ENCODE assay signal across 31 cellular contexts in the genomic region with DNA sequence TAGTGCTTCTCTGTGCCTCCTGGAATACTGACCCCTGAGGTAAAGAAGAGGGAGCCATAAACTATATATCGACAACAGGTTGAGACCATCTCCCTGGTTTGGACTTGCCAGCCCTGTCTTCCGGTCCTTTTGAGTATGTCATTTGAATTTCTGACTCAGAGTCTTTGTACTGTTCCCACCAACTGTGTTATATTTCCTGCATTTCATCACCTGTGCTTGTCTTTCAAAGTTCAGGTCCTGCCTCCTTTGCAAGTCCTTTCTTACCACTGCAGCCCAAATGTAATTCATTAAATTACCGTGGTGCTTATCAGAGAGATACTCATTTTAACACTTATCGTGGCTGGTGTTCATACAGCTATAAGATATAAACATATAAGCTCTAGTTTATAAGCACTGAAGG. TPM values are rescaled to one million over a fixed set of nuclear protein-coding genes. Genes with fewer than 3 reads are reported as not detected.
"Had no signal": no experiment of that assay in that cellular context is flagged by ENCODE, and none has a peak within 500 bp of the region (broad histone marks: within the 10 kb centered on the region; RNA-seq: fewer than 3 reads in every experiment).

No MANE protein-coding gene starts in this region.

- H3K4me3 ChIP-seq: ascending aorta, breast epithelium, coronary artery, dorsolateral prefrontal cortex had no signal

- ATAC-seq: activated CD4-positive, CD25-positive, alpha-beta regulatory T cell treated with anti-CD3 and anti-CD28 coated beads, Interleukin-2, amount 50 U/mL, for 24 hours; activated CD8-positive, alpha-beta T cell treated with anti-CD3 and anti-CD28 coated beads for 36 hours; activated T-cell treated with anti-CD3 and anti-CD28 coated beads, Interleukin-2, amount 50 U/mL, for 4 hours; activated T-helper 17 cell treated with anti-CD3 and anti-CD28 coated beads, Interleukin-2, amount 50 U/mL, for 72 hours; esophagus mucosa; T-helper 17 cell had no signal

- H3K4me1 ChIP-seq: ascending aorta, breast epithelium had no signal

- H3K27me3 Mint-ChIP-seq: activated B cell treated with CpG ODN at 0.5 μM for 24 hours; activated CD8-positive, alpha-beta T cell treated with anti-CD3 and anti-CD28 coated beads for 36 hours; activated naive CD8-positive, alpha-beta T cell treated with anti-CD3 and anti-CD28 coated beads for 36 hours; activated T-helper 17 cell treated with anti-CD3 and anti-CD28 coated beads, Interleukin-2, amount 50 U/mL, for 72 hours; T-helper 17 cell had no signal

- H3K9me3 Mint-ChIP-seq: activated B cell treated with CpG ODN at 0.5 μM for 24 hours; activated CD8-positive, alpha-beta T cell treated with anti-CD3 and anti-CD28 coated beads for 36 hours; activated naive CD8-positive, alpha-beta T cell treated with anti-CD3 and anti-CD28 coated beads for 36 hours; activated T-cell treated with anti-CD3 and anti-CD28 coated beads, Interleukin-2, amount 50 U/mL, for 4 hours; activated T-helper 17 cell treated with anti-CD3 and anti-CD28 coated beads, Interleukin-2, amount 50 U/mL, for 72 hours; brain; central memory CD8-positive, alpha-beta T cell; dendritic cell treated with granulocyte-macrophage colony-stimulating factor and Interleukin-4, amounts not matched to agents 40 ng/mL and 50 ng/mL, for 4 days; endodermal cell; T-helper 2 cell treated with Interferon-gamma antibody and Interleukin-4, amounts not matched to agents 5 μg/mL and 100 μg/mL, for 36 hours had no signal

- H3K27ac Mint-ChIP-seq: activated B cell treated with CpG ODN at 0.5 μM for 24 hours; activated CD8-positive, alpha-beta T cell treated with anti-CD3 and anti-CD28 coated beads for 36 hours; activated naive CD8-positive, alpha-beta T cell treated with anti-CD3 and anti-CD28 coated beads for 36 hours; activated T-helper 17 cell treated with anti-CD3 and anti-CD28 coated beads, Interleukin-2, amount 50 U/mL, for 72 hours; brain; dendritic cell treated with granulocyte-macrophage colony-stimulating factor and Interleukin-4, amounts not matched to agents 40 ng/mL and 50 ng/mL, for 4 days; endodermal cell; T-helper 17 cell; T-helper 2 cell treated with Interferon-gamma antibody and Interleukin-4, amounts not matched to agents 5 μg/mL and 100 μg/mL, for 36 hours had no signal

- H3K4me3 Mint-ChIP-seq: activated B cell treated with CpG ODN at 0.5 μM for 24 hours; activated CD8-positive, alpha-beta T cell treated with anti-CD3 and anti-CD28 coated beads for 36 hours; activated naive CD8-positive, alpha-beta T cell treated with anti-CD3 and anti-CD28 coated beads for 36 hours; activated T-cell treated with anti-CD3 and anti-CD28 coated beads, Interleukin-2, amount 50 U/mL, for 4 hours; activated T-helper 17 cell treated with anti-CD3 and anti-CD28 coated beads, Interleukin-2, amount 50 U/mL, for 72 hours; brain; central memory CD8-positive, alpha-beta T cell; dendritic cell treated with granulocyte-macrophage colony-stimulating factor and Interleukin-4, amounts not matched to agents 40 ng/mL and 50 ng/mL, for 4 days; endodermal cell; T-helper 17 cell; T-helper 2 cell treated with Interferon-gamma antibody and Interleukin-4, amounts not matched to agents 5 μg/mL and 100 μg/mL, for 36 hours had no signal

- H3K4me1 Mint-ChIP-seq: activated B cell treated with CpG ODN at 0.5 μM for 24 hours; activated naive CD8-positive, alpha-beta T cell treated with anti-CD3 and anti-CD28 coated beads for 36 hours; activated T-helper 17 cell treated with anti-CD3 and anti-CD28 coated beads, Interleukin-2, amount 50 U/mL, for 72 hours; brain; central memory CD8-positive, alpha-beta T cell; endodermal cell; T-helper 17 cell had no signal

- H3K27ac ChIP-seq: ascending aorta, breast epithelium, coronary artery, WERI-Rb-1 had no signal

- H3K9me3 ChIP-seq: ascending aorta, breast epithelium had no signal

- DNase-seq: activated B cell treated with CpG ODN at 0.5 μM for 24 hours; activated CD4-positive, alpha-beta T cell treated with anti-CD3 and anti-CD28 coated beads for 48 hours; activated CD4-positive, alpha-beta T cell treated with anti-CD3 and anti-CD28 coated beads, Interleukin-2, amount 50 U/mL, for 1 hour; activated CD4-positive, alpha-beta T cell treated with anti-CD3 and anti-CD28 coated beads, Interleukin-2, amount 50 U/mL, for 48 hours; activated CD8-positive, alpha-beta memory T cell treated with anti-CD3 and anti-CD28 coated beads for 24 hours; activated CD8-positive, alpha-beta T cell treated with anti-CD3 and anti-CD28 coated beads for 36 hours; activated effector memory CD4-positive, alpha-beta T cell treated with Interleukin-2 at 50 U/mL for 16 hours; activated gamma-delta T cell treated with Interleukin-2 at 50 U/mL for 16 hours; activated naive CD4-positive, alpha-beta T cell treated with anti-CD3 and anti-CD28 coated beads, Interleukin-2, amount 50 U/mL, for 16 hours; activated naive CD4-positive, alpha-beta T cell treated with Interleukin-2 at 50 U/mL for 16 hours; activated naive CD8-positive, alpha-beta T cell treated with anti-CD3 and anti-CD28 coated beads for 36 hours; activated T-cell treated with anti-CD3 and anti-CD28 coated beads, Interleukin-2, amount 50 U/mL, for 4 hours; dorsolateral prefrontal cortex; effector memory CD4-positive, alpha-beta T cell; endodermal cell; foreskin fibroblast; head of caudate nucleus; T-helper 1 cell; T-helper 17 cell; T1000; WERI-Rb-1 had no signal

- H3K36me3 ChIP-seq: ascending aorta, breast epithelium, WERI-Rb-1 had no signal

- H3K27me3 ChIP-seq: ascending aorta, breast epithelium, dorsolateral prefrontal cortex had no signal

- H3K36me3 Mint-ChIP-seq: activated naive CD8-positive, alpha-beta T cell treated with anti-CD3 and anti-CD28 coated beads for 36 hours; brain had no signal

RNA-seq across cellular contexts. Expression of a gene that starts 10.7 kb away (rescaled TPM):
- total RNA-seq: activated B cell treated with CpG ODN at 0.5 μM for 24 hours; activated T-helper 17 cell treated with anti-CD3 and anti-CD28 coated beads, Interleukin-2, amount 50 U/mL, for 72 hours; ascending aorta; esophagus mucosa had no signal
